Comparison of ENCODE assay signal across 1 cellular context in genomic region chr10:15877836-15878576, GRCh38.
TF ChIP-seq lines count a peak whose summit lies in the region.

No MANE protein-coding gene starts in this region.

TF ChIP-seq in K562, 482 proteins besides CTCF, POLR2A, EP300 and RAD21 (continues in another document):
- no peak for TF ChIP-seq PCBP2 (IDR thresholded peaks at IDR 0.05; ENCODE audit: low read depth, low read length, poor library complexity, severe bottlenecking)
- TF ChIP-seq ATF7 (IDR thresholded peaks at IDR 0.05), result 0 out of 2 replicates have a peak, but pooled peaks have one; percentile 19
- peak; percentile 51 for TF ChIP-seq LEF1 (IDR thresholded peaks at IDR 0.05)
- no peak for TF ChIP-seq XRCC4 (IDR thresholded peaks at IDR 0.05; ENCODE audit: extremely low read depth, insufficient read depth, insufficient read length)
- no peak for TF ChIP-seq RBM34 (IDR thresholded peaks at IDR 0.05; ENCODE audit: borderline replicate concordance, insufficient read depth, low read length)
- no peak for TF ChIP-seq SOX6 (IDR thresholded peaks at IDR 0.05)
- peak; percentile 67 for TF ChIP-seq EGR1 (conservative IDR thresholded peaks at IDR 0.05)
- TF ChIP-seq TRIM24 (IDR thresholded peaks at IDR 0.05), result peak in 1 of 2 experiments; percentile 20; a peak in 1 of 4 replicates
- no peak for TF ChIP-seq MED1 (CRISPR knock-in tag; IDR thresholded peaks at IDR 0.05; ENCODE audit: borderline replicate concordance)
- TF ChIP-seq FOXK1 (CRISPR knock-in tag; IDR thresholded peaks at IDR 0.05; ENCODE audit: borderline replicate concordance), result 0 out of 2 replicates have a peak, but pooled peaks have one; percentile 23
- TF ChIP-seq HMGN3 (IDR thresholded peaks at IDR 0.05; ENCODE audit: borderline replicate concordance, extremely low read depth, insufficient read length, low read depth, low read length), result no peak
- no peak for TF ChIP-seq STAG1 (CRISPR knock-in tag; IDR thresholded peaks at IDR 0.05; ENCODE audit: borderline replicate concordance)
- TF ChIP-seq ETS2 (tag; IDR thresholded peaks at IDR 0.05; ENCODE audit: borderline replicate concordance, poor library complexity, severe bottlenecking), result no peak
- no peak for TF ChIP-seq REST (CRISPR knock-in tag; IDR thresholded peaks at IDR 0.05; ENCODE audit: low read depth)
- no peak for TF ChIP-seq ZNF407 (IDR thresholded peaks at IDR 0.05; ENCODE audit: low read depth)
- TF ChIP-seq CXXC5 (CRISPR knock-in tag; IDR thresholded peaks at IDR 0.05), result no peak
- TF ChIP-seq KAT2B (IDR thresholded peaks at IDR 0.05; ENCODE audit: low read depth, low read length), result no peak
- TF ChIP-seq DPF2 (IDR thresholded peaks at IDR 0.05), result 0 out of 2 replicates have a peak, but pooled peaks have one; percentile 29
- no peak for TF ChIP-seq MTA2 (IDR thresholded peaks at IDR 0.05; ENCODE audit: low read depth)
- no peak for TF ChIP-seq ZC3H11A (IDR thresholded peaks at IDR 0.05; ENCODE audit: low read depth, low read length)
- TF ChIP-seq ZNF282 (CRISPR knock-in tag; IDR thresholded peaks at IDR 0.05), result no peak
- TF ChIP-seq POLR2B (IDR thresholded peaks at IDR 0.05; ENCODE audit: low read depth, partially characterized antibody), result no peak
- TF ChIP-seq IFI16 (CRISPR knock-in tag; IDR thresholded peaks at IDR 0.05), result no peak
- TF ChIP-seq MEIS2 (IDR thresholded peaks at IDR 0.05; ENCODE audit: partially characterized antibody), result no peak
- no peak for TF ChIP-seq ZNF717 (CRISPR knock-in tag; IDR thresholded peaks at IDR 0.05)
- peak; percentile 31; the same call in 1 of the 2 replicates for TF ChIP-seq RNF2 (IDR thresholded peaks at IDR 0.05)
- TF ChIP-seq YY1 (IDR thresholded peaks at IDR 0.05; ENCODE audit: borderline replicate concordance in 1 of 3, control insufficient read depth in 1 of 3, extremely low read depth in 1 of 3, insufficient read depth in 3 of 3, insufficient read length in 1 of 3, insufficient replicate concordance in 2 of 3, low read depth in 1 of 3, low read length in 2 of 3), result peak; percentile 29 to 89 (median 76)
- TF ChIP-seq ARID4B (CRISPR knock-in tag; IDR thresholded peaks at IDR 0.05), result no peak
- no peak for TF ChIP-seq ZNF644 (tag; IDR thresholded peaks at IDR 0.05; ENCODE audit: low read depth)
- peak; percentile 79 to 87; a peak in 3 of 4 replicates for TF ChIP-seq FOXK2 (conservative IDR thresholded peaks at IDR 0.05 in 1 of 2, IDR thresholded peaks at IDR 0.05 in 1 of 2; ENCODE audit: low read depth in 2 of 2)
- no peak for TF ChIP-seq HINFP (tag; conservative IDR thresholded peaks at IDR 0.05; ENCODE audit: low read depth)
- no peak for TF ChIP-seq CHAMP1 (IDR thresholded peaks at IDR 0.05)
- no peak for TF ChIP-seq FOXJ2 (tag; IDR thresholded peaks at IDR 0.05)
- TF ChIP-seq YBX1 (IDR thresholded peaks at IDR 0.05), result no peak
- no peak for TF ChIP-seq HNRNPL (IDR thresholded peaks at IDR 0.05; ENCODE audit: low read depth, low read length)
- no peak for TF ChIP-seq SIX5 (IDR thresholded peaks at IDR 0.05; ENCODE audit: borderline replicate concordance in 1 of 2, insufficient read depth in 1 of 2, low read depth in 1 of 2, low read length in 2 of 2)
